18 cellular contexts compared by ENCODE assay signal in genomic region chr10:122197823-122198222, GRCh38.
DNase-seq lines count a peak whose midpoint lies in the region; ATAC-seq and TF ChIP-seq lines count a peak whose summit lies in the region.
"Had no signal": no experiment of that assay in that cellular context is flagged by ENCODE, and none has a peak within 500 bp of the region (broad histone marks: within the 10 kb centered on the region; RNA-seq: fewer than 3 reads in every experiment).

No MANE protein-coding gene starts in this region.

- no peak overlapping the region for H3K4me3 ChIP-seq in breast epithelium
- H3K4me3 ChIP-seq in ectodermal cell (ENCODE audit: insufficient read depth, low read depth, low read length), result no peak overlapping the region
- no peak overlapping the region for H3K4me3 ChIP-seq in lower lobe of right lung
- no peak overlapping the region for H3K4me3 ChIP-seq in upper lobe of right lung
- H3K4me3 ChIP-seq in MG63, result no peak overlapping the region
- H3K4me3 ChIP-seq: K562 had no signal

- H3K36me3 ChIP-seq in breast epithelium (no peaks in the 10 kb centered on the region), ectodermal cell (ENCODE audit: control insufficient read depth, insufficient read depth, low read length) (peaks cover 5% of the 10 kb centered on the region), lower lobe of right lung (peaks cover 56% of the 10 kb centered on the region), upper lobe of right lung (peaks cover 26% of the 10 kb centered on the region), MG63 (no peaks in the 10 kb centered on the region)

- H3K4me1 Mint-ChIP-seq in MCF 10A (ENCODE audit: insufficient read depth, unreplicated experiment), result no peaks in the 10 kb centered on the region
- H3K4me1 Mint-ChIP-seq: CD8-positive, alpha-beta memory T cell had no signal

- no peaks in the 10 kb centered on the region for H3K27me3 Mint-ChIP-seq in MCF 10A (ENCODE audit: insufficient read depth, unreplicated experiment)

- TF ChIP-seq CTCF in MCF 10A (IDR thresholded peaks at IDR 0.05; ENCODE audit: unreplicated experiment) (no peak), breast epithelium (IDR thresholded peaks at IDR 0.05) (no peak), lower lobe of right lung (IDR thresholded peaks at IDR 0.05) (no peak), upper lobe of right lung (IDR thresholded peaks at IDR 0.05) (no peak)

- H3K27me3 ChIP-seq in breast epithelium (no peaks in the 10 kb centered on the region), ectodermal cell (ENCODE audit: control insufficient read depth, insufficient read depth, low read length, poor library complexity, severe bottlenecking) (no peaks in the 10 kb centered on the region), lower lobe of right lung (ENCODE audit: low read depth) (no peaks in the 10 kb centered on the region), upper lobe of right lung (no peaks in the 10 kb centered on the region), MG63 (no peaks in the 10 kb centered on the region)

- no peak overlapping the region for H3K27ac Mint-ChIP-seq in MCF 10A (ENCODE audit: low read depth, unreplicated experiment)
- H3K27ac Mint-ChIP-seq: CD8-positive, alpha-beta memory T cell had no signal

- peaks cover 70% of the 10 kb centered on the region for H3K36me3 Mint-ChIP-seq in MCF 10A (ENCODE audit: insufficient read depth, unreplicated experiment)
- H3K36me3 Mint-ChIP-seq: CD8-positive, alpha-beta memory T cell had no signal

- ATAC-seq in lower lobe of right lung (peak; percentile 18 to 39), upper lobe of right lung (peak; percentile 4)
- ATAC-seq: K562 had no signal

- H3K4me3 Mint-ChIP-seq in MCF 10A (ENCODE audit: unreplicated experiment), result no peak overlapping the region
- H3K4me3 Mint-ChIP-seq: CD8-positive, alpha-beta memory T cell had no signal

- TF ChIP-seq POLR2A in breast epithelium (IDR thresholded peaks at IDR 0.05), result no peak

- CTCF ChIA-PET in MCF 10A (lab: Yijun Ruan, JAX), result interaction anchor here (1.2 kb wide), 1 partner anchor 10 kb away, joined by 3 read pairs; no protein-coding TSS in a partner anchor

- intact Hi-C loops in MCF 10A (cut with micrococcal nuclease) (no loop called here), breast epithelium (cut with DNase I; ENCODE audit: low total_unique reads) (no loop called here), lower lobe of right lung (cut with DNase I) (no loop called here), upper lobe of right lung (cut with DNase I) (no loop called here)

- DNase-seq in MCF 10A (ENCODE audit: unreplicated experiment) (peak; percentile 27), breast epithelium (ENCODE audit: low spot score in 2 of 2) (no peak), lower lobe of right lung (no peak), upper lobe of right lung (no peak), MG63 (no peak), DMS153 treated with DMSO at 0.1 percent for 48 hours (lab: John Stamatoyannopoulos, UW; ENCODE audit: unreplicated experiment) (no peak), putamen (ENCODE audit: low spot score) (no peak)
- DNase-seq: CD8-positive, alpha-beta memory T cell; GF-D8; GOT3; NCI-H1417 treated with DMSO at 0.1 percent for 48 hours; NCI-H1930; NCI-H446; NCI-H69; SHP77 treated with DMSO at 0.1 percent for 48 hours had no signal

- POLR2A ChIA-PET in MCF 10A (lab: Yijun Ruan, JAX), result no interaction called here

- WGBS in ectodermal cell, 2 experiments, result 68% methylated on average over 9 of the region's 9 CpGs

- H3K9me3 ChIP-seq in breast epithelium, result no peaks in the 10 kb centered on the region
- H3K9me3 ChIP-seq in ectodermal cell (ENCODE audit: control insufficient read depth, low read length), result no peaks in the 10 kb centered on the region
- H3K9me3 ChIP-seq in lower lobe of right lung, result no peaks in the 10 kb centered on the region
- H3K9me3 ChIP-seq in upper lobe of right lung, result no peaks in the 10 kb centered on the region
- no peaks in the 10 kb centered on the region for H3K9me3 ChIP-seq in MG63

- no TSS peak for BruUV-seq in MCF 10A (replicated peaks; lab: Mats Ljungman, UMichigan)

- no peak overlapping the region for H3K27ac ChIP-seq in breast epithelium
- peak overlapping the region; percentile 57 for H3K27ac ChIP-seq in ectodermal cell (ENCODE audit: insufficient read depth, low read depth, low read length, poor library complexity, severe bottlenecking)
- no peak overlapping the region for H3K27ac ChIP-seq in lower lobe of right lung
- no peak overlapping the region for H3K27ac ChIP-seq in upper lobe of right lung
- H3K27ac ChIP-seq: 22Rv1 had no signal

- H3K4me1 ChIP-seq in breast epithelium, result no peaks in the 10 kb centered on the region
- peaks cover 14% of the 10 kb centered on the region for H3K4me1 ChIP-seq in ectodermal cell (ENCODE audit: control insufficient read depth, insufficient read depth, low read length)
- H3K4me1 ChIP-seq in lower lobe of right lung, result no peaks in the 10 kb centered on the region
- no peaks in the 10 kb centered on the region for H3K4me1 ChIP-seq in upper lobe of right lung

- no peaks in the 10 kb centered on the region for H3K9me3 Mint-ChIP-seq in MCF 10A (ENCODE audit: unreplicated experiment)
- H3K9me3 Mint-ChIP-seq: CD8-positive, alpha-beta memory T cell had no signal
